ENCODE assay signal across 1 cellular context in genomic region chr1:9235123-9235513, GRCh38.
A peak's percentile ranks its signal among the peaks of the same experiment; 100 is the strongest.
TF ChIP-seq lines count a peak whose summit lies in the region.

No MANE protein-coding gene starts in this region.

TF ChIP-seq in HepG2, 621 proteins besides CTCF, POLR2A, EP300 and RAD21 (continued from another document and continues in another):
- TF ChIP-seq, protein P1, sequence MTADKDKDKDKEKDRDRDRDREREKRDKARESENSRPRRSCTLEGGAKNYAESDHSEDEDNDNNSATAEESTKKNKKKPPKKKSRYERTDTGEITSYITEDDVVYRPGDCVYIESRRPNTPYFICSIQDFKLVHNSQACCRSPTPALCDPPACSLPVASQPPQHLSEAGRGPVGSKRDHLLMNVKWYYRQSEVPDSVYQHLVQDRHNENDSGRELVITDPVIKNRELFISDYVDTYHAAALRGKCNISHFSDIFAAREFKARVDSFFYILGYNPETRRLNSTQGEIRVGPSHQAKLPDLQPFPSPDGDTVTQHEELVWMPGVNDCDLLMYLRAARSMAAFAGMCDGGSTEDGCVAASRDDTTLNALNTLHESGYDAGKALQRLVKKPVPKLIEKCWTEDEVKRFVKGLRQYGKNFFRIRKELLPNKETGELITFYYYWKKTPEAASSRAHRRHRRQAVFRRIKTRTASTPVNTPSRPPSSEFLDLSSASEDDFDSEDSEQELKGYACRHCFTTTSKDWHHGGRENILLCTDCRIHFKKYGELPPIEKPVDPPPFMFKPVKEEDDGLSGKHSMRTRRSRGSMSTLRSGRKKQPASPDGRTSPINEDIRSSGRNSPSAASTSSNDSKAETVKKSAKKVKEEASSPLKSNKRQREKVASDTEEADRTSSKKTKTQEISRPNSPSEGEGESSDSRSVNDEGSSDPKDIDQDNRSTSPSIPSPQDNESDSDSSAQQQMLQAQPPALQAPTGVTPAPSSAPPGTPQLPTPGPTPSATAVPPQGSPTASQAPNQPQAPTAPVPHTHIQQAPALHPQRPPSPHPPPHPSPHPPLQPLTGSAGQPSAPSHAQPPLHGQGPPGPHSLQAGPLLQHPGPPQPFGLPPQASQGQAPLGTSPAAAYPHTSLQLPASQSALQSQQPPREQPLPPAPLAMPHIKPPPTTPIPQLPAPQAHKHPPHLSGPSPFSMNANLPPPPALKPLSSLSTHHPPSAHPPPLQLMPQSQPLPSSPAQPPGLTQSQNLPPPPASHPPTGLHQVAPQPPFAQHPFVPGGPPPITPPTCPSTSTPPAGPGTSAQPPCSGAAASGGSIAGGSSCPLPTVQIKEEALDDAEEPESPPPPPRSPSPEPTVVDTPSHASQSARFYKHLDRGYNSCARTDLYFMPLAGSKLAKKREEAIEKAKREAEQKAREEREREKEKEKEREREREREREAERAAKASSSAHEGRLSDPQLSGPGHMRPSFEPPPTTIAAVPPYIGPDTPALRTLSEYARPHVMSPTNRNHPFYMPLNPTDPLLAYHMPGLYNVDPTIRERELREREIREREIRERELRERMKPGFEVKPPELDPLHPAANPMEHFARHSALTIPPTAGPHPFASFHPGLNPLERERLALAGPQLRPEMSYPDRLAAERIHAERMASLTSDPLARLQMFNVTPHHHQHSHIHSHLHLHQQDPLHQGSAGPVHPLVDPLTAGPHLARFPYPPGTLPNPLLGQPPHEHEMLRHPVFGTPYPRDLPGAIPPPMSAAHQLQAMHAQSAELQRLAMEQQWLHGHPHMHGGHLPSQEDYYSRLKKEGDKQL (CRISPR knock-in tag; IDR thresholded peaks at IDR 0.05; ENCODE audit: low read depth), result no peak
- no peak for TF ChIP-seq MYC (CRISPR knock-in tag; IDR thresholded peaks at IDR 0.05; ENCODE audit: borderline replicate concordance)
- TF ChIP-seq SETDB1 (CRISPR knock-in tag; IDR thresholded peaks at IDR 0.05; ENCODE audit: borderline replicate concordance), result no peak
- no peak for TF ChIP-seq JUN (CRISPR knock-in tag; IDR thresholded peaks at IDR 0.05)
- TF ChIP-seq, protein P2, sequence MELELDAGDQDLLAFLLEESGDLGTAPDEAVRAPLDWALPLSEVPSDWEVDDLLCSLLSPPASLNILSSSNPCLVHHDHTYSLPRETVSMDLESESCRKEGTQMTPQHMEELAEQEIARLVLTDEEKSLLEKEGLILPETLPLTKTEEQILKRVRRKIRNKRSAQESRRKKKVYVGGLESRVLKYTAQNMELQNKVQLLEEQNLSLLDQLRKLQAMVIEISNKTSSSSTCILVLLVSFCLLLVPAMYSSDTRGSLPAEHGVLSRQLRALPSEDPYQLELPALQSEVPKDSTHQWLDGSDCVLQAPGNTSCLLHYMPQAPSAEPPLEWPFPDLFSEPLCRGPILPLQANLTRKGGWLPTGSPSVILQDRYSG (CRISPR knock-in tag; IDR thresholded peaks at IDR 0.05), result 0 out of 2 replicates have a peak, but pooled peaks have one; percentile 62
- TF ChIP-seq, protein P3, sequence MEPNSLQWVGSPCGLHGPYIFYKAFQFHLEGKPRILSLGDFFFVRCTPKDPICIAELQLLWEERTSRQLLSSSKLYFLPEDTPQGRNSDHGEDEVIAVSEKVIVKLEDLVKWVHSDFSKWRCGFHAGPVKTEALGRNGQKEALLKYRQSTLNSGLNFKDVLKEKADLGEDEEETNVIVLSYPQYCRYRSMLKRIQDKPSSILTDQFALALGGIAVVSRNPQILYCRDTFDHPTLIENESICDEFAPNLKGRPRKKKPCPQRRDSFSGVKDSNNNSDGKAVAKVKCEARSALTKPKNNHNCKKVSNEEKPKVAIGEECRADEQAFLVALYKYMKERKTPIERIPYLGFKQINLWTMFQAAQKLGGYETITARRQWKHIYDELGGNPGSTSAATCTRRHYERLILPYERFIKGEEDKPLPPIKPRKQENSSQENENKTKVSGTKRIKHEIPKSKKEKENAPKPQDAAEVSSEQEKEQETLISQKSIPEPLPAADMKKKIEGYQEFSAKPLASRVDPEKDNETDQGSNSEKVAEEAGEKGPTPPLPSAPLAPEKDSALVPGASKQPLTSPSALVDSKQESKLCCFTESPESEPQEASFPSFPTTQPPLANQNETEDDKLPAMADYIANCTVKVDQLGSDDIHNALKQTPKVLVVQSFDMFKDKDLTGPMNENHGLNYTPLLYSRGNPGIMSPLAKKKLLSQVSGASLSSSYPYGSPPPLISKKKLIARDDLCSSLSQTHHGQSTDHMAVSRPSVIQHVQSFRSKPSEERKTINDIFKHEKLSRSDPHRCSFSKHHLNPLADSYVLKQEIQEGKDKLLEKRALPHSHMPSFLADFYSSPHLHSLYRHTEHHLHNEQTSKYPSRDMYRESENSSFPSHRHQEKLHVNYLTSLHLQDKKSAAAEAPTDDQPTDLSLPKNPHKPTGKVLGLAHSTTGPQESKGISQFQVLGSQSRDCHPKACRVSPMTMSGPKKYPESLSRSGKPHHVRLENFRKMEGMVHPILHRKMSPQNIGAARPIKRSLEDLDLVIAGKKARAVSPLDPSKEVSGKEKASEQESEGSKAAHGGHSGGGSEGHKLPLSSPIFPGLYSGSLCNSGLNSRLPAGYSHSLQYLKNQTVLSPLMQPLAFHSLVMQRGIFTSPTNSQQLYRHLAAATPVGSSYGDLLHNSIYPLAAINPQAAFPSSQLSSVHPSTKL (CRISPR knock-in tag; IDR thresholded peaks at IDR 0.05), result no peak
- TF ChIP-seq, protein P4, sequence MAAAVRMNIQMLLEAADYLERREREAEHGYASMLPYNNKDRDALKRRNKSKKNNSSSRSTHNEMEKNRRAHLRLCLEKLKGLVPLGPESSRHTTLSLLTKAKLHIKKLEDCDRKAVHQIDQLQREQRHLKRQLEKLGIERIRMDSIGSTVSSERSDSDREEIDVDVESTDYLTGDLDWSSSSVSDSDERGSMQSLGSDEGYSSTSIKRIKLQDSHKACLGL (CRISPR knock-in tag; IDR thresholded peaks at IDR 0.05), result no peak
- 0 out of 2 replicates have a peak, but pooled peaks have one; percentile 12 for TF ChIP-seq FOXC1 (CRISPR knock-in tag; IDR thresholded peaks at IDR 0.05; ENCODE audit: borderline replicate concordance)
- no peak for TF ChIP-seq SMYD3 (CRISPR knock-in tag; IDR thresholded peaks at IDR 0.05)
- no peak for TF ChIP-seq ZMAT5 (CRISPR knock-in tag; IDR thresholded peaks at IDR 0.05; ENCODE audit: borderline replicate concordance, low read depth)
- TF ChIP-seq NR2F2 (IDR thresholded peaks at IDR 0.05; ENCODE audit: borderline replicate concordance, low read depth), result no peak
- TF ChIP-seq U2AF2 (IDR thresholded peaks at IDR 0.05; ENCODE audit: low read depth, low read length), result no peak
- TF ChIP-seq CEBPG (CRISPR knock-in tag; IDR thresholded peaks at IDR 0.05), result no peak
- no peak for TF ChIP-seq HNRNPL (IDR thresholded peaks at IDR 0.05; ENCODE audit: low read depth, low read length)
- TF ChIP-seq TARDBP (CRISPR knock-in tag; IDR thresholded peaks at IDR 0.05), result no peak
- TF ChIP-seq, protein P5, sequence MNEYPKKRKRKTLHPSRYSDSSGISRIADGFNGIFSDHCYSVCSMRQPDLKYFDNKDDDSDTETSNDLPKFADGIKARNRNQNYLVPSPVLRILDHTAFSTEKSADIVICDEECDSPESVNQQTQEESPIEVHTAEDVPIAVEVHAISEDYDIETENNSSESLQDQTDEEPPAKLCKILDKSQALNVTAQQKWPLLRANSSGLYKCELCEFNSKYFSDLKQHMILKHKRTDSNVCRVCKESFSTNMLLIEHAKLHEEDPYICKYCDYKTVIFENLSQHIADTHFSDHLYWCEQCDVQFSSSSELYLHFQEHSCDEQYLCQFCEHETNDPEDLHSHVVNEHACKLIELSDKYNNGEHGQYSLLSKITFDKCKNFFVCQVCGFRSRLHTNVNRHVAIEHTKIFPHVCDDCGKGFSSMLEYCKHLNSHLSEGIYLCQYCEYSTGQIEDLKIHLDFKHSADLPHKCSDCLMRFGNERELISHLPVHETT (CRISPR knock-in tag; conservative IDR thresholded peaks at IDR 0.05), result no peak
- 0 out of 2 replicates have a peak, but pooled peaks have one; percentile 8 for TF ChIP-seq ZBTB43 (CRISPR knock-in tag; conservative IDR thresholded peaks at IDR 0.05)
- TF ChIP-seq RXRB (CRISPR knock-in tag; IDR thresholded peaks at IDR 0.05; ENCODE audit: borderline replicate concordance), result no peak
- TF ChIP-seq ZFP36 (IDR thresholded peaks at IDR 0.05; ENCODE audit: borderline replicate concordance, low read depth, low read length, partially characterized antibody), result no peak
- TF ChIP-seq TBP (CRISPR knock-in tag; IDR thresholded peaks at IDR 0.05), result no peak
- TF ChIP-seq, protein P6, sequence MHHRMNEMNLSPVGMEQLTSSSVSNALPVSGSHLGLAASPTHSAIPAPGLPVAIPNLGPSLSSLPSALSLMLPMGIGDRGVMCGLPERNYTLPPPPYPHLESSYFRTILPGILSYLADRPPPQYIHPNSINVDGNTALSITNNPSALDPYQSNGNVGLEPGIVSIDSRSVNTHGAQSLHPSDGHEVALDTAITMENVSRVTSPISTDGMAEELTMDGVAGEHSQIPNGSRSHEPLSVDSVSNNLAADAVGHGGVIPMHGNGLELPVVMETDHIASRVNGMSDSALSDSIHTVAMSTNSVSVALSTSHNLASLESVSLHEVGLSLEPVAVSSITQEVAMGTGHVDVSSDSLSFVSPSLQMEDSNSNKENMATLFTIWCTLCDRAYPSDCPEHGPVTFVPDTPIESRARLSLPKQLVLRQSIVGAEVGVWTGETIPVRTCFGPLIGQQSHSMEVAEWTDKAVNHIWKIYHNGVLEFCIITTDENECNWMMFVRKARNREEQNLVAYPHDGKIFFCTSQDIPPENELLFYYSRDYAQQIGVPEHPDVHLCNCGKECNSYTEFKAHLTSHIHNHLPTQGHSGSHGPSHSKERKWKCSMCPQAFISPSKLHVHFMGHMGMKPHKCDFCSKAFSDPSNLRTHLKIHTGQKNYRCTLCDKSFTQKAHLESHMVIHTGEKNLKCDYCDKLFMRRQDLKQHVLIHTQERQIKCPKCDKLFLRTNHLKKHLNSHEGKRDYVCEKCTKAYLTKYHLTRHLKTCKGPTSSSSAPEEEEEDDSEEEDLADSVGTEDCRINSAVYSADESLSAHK (CRISPR knock-in tag; IDR thresholded peaks at IDR 0.05; ENCODE audit: borderline replicate concordance), result no peak
- TF ChIP-seq ZBTB39 (CRISPR knock-in tag; IDR thresholded peaks at IDR 0.05), result no peak
- TF ChIP-seq, protein P7, sequence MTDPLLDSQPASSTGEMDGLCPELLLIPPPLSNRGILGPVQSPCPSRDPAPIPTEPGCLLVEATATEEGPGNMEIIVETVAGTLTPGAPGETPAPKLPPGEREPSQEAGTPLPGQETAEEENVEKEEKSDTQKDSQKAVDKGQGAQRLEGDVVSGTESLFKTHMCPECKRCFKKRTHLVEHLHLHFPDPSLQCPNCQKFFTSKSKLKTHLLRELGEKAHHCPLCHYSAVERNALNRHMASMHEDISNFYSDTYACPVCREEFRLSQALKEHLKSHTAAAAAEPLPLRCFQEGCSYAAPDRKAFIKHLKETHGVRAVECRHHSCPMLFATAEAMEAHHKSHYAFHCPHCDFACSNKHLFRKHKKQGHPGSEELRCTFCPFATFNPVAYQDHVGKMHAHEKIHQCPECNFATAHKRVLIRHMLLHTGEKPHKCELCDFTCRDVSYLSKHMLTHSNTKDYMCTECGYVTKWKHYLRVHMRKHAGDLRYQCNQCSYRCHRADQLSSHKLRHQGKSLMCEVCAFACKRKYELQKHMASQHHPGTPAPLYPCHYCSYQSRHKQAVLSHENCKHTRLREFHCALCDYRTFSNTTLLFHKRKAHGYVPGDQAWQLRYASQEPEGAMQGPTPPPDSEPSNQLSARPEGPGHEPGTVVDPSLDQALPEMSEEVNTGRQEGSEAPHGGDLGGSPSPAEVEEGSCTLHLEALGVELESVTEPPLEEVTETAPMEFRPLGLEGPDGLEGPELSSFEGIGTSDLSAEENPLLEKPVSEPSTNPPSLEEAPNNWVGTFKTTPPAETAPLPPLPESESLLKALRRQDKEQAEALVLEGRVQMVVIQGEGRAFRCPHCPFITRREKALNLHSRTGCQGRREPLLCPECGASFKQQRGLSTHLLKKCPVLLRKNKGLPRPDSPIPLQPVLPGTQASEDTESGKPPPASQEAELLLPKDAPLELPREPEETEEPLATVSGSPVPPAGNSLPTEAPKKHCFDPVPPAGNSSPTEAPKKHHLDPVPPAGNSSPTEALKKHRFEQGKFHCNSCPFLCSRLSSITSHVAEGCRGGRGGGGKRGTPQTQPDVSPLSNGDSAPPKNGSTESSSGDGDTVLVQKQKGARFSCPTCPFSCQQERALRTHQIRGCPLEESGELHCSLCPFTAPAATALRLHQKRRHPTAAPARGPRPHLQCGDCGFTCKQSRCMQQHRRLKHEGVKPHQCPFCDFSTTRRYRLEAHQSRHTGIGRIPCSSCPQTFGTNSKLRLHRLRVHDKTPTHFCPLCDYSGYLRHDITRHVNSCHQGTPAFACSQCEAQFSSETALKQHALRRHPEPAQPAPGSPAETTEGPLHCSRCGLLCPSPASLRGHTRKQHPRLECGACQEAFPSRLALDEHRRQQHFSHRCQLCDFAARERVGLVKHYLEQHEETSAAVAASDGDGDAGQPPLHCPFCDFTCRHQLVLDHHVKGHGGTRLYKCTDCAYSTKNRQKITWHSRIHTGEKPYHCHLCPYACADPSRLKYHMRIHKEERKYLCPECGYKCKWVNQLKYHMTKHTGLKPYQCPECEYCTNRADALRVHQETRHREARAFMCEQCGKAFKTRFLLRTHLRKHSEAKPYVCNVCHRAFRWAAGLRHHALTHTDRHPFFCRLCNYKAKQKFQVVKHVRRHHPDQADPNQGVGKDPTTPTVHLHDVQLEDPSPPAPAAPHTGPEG (CRISPR knock-in tag; IDR thresholded peaks at IDR 0.05), result no peak; the same call in 1 of the 2 replicates
- no peak for TF ChIP-seq NRL (CRISPR knock-in tag; IDR thresholded peaks at IDR 0.05; ENCODE audit: borderline replicate concordance)
